25 cellular contexts compared by ENCODE assay signal in the genomic region with DNA sequence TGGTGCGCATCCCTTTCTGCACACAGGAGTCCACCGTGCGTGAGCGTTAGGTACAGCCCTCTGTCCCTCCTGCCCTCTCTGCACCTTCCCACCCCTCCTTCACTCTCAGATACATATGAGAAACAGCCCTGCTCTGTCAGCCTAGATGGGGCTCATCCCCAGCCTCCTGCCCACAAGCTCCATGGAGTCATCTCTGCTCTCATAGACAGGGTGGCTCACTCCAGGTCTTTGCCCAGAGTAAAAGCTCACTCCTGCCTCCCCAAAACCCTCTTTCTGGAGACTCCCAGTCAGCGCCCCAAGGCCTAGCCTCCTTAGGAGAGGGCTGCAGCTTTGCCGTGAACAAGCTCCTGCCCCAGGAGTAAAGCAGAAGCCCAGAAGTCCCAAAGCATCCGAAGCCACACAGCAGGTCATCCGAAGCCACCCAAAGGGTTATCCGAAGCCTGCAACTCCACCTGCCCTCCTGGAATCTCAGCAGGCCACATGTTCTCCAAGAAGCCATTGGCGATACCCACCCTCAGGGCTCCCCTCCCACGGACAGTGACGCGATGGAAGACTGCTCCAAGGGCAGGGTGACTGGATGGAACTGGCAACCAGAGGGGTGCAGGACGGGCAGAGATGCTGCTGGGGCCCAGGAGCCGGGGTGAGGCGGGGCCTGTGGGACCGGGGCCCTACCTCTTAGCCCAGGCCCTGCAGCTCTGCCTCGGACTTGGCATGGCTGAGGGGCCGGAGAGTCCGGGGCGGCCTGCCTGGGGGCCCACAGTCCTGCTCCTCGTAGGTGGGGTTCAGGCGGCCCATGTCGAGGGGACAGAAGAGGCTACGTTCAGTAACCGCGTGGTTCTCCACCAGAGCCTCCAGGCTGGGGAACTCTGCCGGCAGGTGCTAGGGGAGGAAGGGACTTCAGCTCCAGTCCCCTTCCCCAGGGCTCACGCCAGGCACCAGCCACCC. TPM values are rescaled to one million over a fixed set of nuclear protein-coding genes. Genes with fewer than 3 reads are reported as not detected.
A peak's percentile ranks its signal among the peaks of the same experiment; 100 is the strongest.
DNase-seq lines count a peak whose midpoint lies in the region; ATAC-seq and TF ChIP-seq lines count a peak whose summit lies in the region.
"Had no signal": no experiment of that assay in that cellular context is flagged by ENCODE, and none has a peak within 500 bp of the region (broad histone marks: within the 10 kb centered on the region; RNA-seq: fewer than 3 reads in every experiment).

No MANE protein-coding gene starts in this region.

- peak; percentile 11 for DNase-seq in natural killer cell
- no peak for DNase-seq in natural killer cell treated with Interleukin-12 subunit alpha and Interleukin-12 subunit beta and Interleukin-15 and Interleukin-18, amount 100 ng/mL, for 72 hours (ENCODE audit: low spot score)
- DNase-seq in endothelial cell (ENCODE audit: low spot score) = peak; percentile 3
- DNase-seq in sciatic nerve (ENCODE audit: low spot score) = peak; percentile 53
- DNase-seq in SHP77 treated with DMSO at 0.1 percent for 48 hours (lab: John Stamatoyannopoulos, UW) = no peak
- no peak for DNase-seq in SK-N-DZ (ENCODE audit: low spot score)
- DNase-seq: activated CD4-positive, alpha-beta T cell treated with anti-CD3 and anti-CD28 coated beads for 36 hours; activated naive CD4-positive, alpha-beta T cell treated with anti-CD3 and anti-CD28 coated beads for 36 hours; activated T-cell treated with anti-CD3 and anti-CD28 coated beads for 4 hours; amygdala; DND-41; effector memory CD4-positive, alpha-beta T cell; foreskin fibroblast; mesenchymal stem cell; NCI-H1417 treated with DMSO at 0.1 percent for 48 hours; NCI-H2081 treated with DMSO at 0.1 percent for 48 hours; NCI-H446; nucleus accumbens; RPMI8226; stimulated activated CD8-positive, alpha-beta memory T cell treated with anti-CD3 and anti-CD28 coated beads, Interleukin-4, amount 100 ng/mL, for 48 hours; stomach had no signal

- H3K27me3 Mint-ChIP-seq in natural killer cell (ENCODE audit: low read depth in 2 of 2) (peaks cover 7 to 10% of the 10 kb centered on the region in 2 donors), endothelial cell (ENCODE audit: unreplicated experiment) (peaks cover 29% of the 10 kb centered on the region)
- peaks cover 9 to 15% of the 10 kb centered on the region in 2 donors for H3K27me3 Mint-ChIP-seq in natural killer cell treated with Interleukin-12 subunit alpha and Interleukin-12 subunit beta and Interleukin-15 and Interleukin-18, amount 100 ng/mL, for 72 hours

- H3K4me3 Mint-ChIP-seq in natural killer cell (no peak overlapping the region), endothelial cell (ENCODE audit: unreplicated experiment) (no peak overlapping the region)
- H3K4me3 Mint-ChIP-seq in natural killer cell treated with Interleukin-12 subunit alpha and Interleukin-12 subunit beta and Interleukin-15 and Interleukin-18, amount 100 ng/mL, for 72 hours = no peak overlapping the region
- H3K4me3 Mint-ChIP-seq: activated CD4-positive, alpha-beta T cell treated with anti-CD3 and anti-CD28 coated beads for 36 hours; activated naive CD4-positive, alpha-beta T cell treated with anti-CD3 and anti-CD28 coated beads for 36 hours had no signal

- intact Hi-C loops in natural killer cell (cut with micrococcal nuclease) = no loop called here
- intact Hi-C loops in sciatic nerve (cut with DNase I) = no loop called here

- peaks cover 5 to 9% of the 10 kb centered on the region in 2 donors for H3K4me1 Mint-ChIP-seq in natural killer cell
- H3K4me1 Mint-ChIP-seq in natural killer cell treated with Interleukin-12 subunit alpha and Interleukin-12 subunit beta and Interleukin-15 and Interleukin-18, amount 100 ng/mL, for 72 hours (ENCODE audit: low read depth in 2 of 2) = peaks cover 2 to 8% of the 10 kb centered on the region in 2 donors
- H3K4me1 Mint-ChIP-seq in endothelial cell (ENCODE audit: unreplicated experiment) = peaks cover 7% of the 10 kb centered on the region

- TF ChIP-seq CTCF in natural killer cell (IDR thresholded peaks at IDR 0.05) = no peak
- TF ChIP-seq CTCF in endothelial cell (IDR thresholded peaks at IDR 0.05; ENCODE audit: unreplicated experiment) = no peak

- no peaks in the 10 kb centered on the region for H3K36me3 Mint-ChIP-seq in natural killer cell
- H3K36me3 Mint-ChIP-seq in natural killer cell treated with Interleukin-12 subunit alpha and Interleukin-12 subunit beta and Interleukin-15 and Interleukin-18, amount 100 ng/mL, for 72 hours = no peaks in the 10 kb centered on the region
- peaks cover 3% of the 10 kb centered on the region for H3K36me3 Mint-ChIP-seq in endothelial cell (ENCODE audit: low read depth, unreplicated experiment)

- H3K27ac Mint-ChIP-seq in natural killer cell (no peak overlapping the region), endothelial cell (ENCODE audit: unreplicated experiment) (no peak overlapping the region)
- H3K27ac Mint-ChIP-seq in natural killer cell treated with Interleukin-12 subunit alpha and Interleukin-12 subunit beta and Interleukin-15 and Interleukin-18, amount 100 ng/mL, for 72 hours = no peak overlapping the region
- H3K27ac Mint-ChIP-seq: activated CD4-positive, alpha-beta T cell treated with anti-CD3 and anti-CD28 coated beads for 36 hours; activated naive CD4-positive, alpha-beta T cell treated with anti-CD3 and anti-CD28 coated beads for 36 hours had no signal

- ATAC-seq in natural killer cell (no peak), sciatic nerve (no peak), GM21515 (IDR thresholded peaks at IDR 0.05; ENCODE audit: unreplicated experiment) (no peak)
- ATAC-seq in natural killer cell treated with Interleukin-12 subunit alpha and Interleukin-12 subunit beta and Interleukin-15 and Interleukin-18, amount 100 ng/mL, for 72 hours = no peak
- ATAC-seq: activated CD4-positive, alpha-beta T cell treated with anti-CD3 and anti-CD28 coated beads for 36 hours; esophagus mucosa; heart left ventricle had no signal

- no peaks in the 10 kb centered on the region for H3K9me3 Mint-ChIP-seq in natural killer cell
- H3K9me3 Mint-ChIP-seq in natural killer cell treated with Interleukin-12 subunit alpha and Interleukin-12 subunit beta and Interleukin-15 and Interleukin-18, amount 100 ng/mL, for 72 hours = no peaks in the 10 kb centered on the region
- no peaks in the 10 kb centered on the region for H3K9me3 Mint-ChIP-seq in endothelial cell (ENCODE audit: unreplicated experiment)
- H3K9me3 Mint-ChIP-seq: activated naive CD4-positive, alpha-beta T cell treated with anti-CD3 and anti-CD28 coated beads for 36 hours had no signal

RNA-seq across cellular contexts. Expression of a gene that starts 3.6 kb away (rescaled TPM):
- total RNA-seq in natural killer cell (not detected), endothelial cell (ENCODE audit: unreplicated experiment) (1.8 TPM), sciatic nerve (2.4 TPM)
- total RNA-seq in natural killer cell treated with Interleukin-12 subunit alpha and Interleukin-12 subunit beta and Interleukin-15 and Interleukin-18, amount 100 ng/mL, for 72 hours = not detected
- 2.3 and 3.8 TPM in 2 replicates for polyA plus RNA-seq in SK-N-DZ (2014; cell fraction: cytosol; rRNA removed)
- polyA plus RNA-seq in SK-N-DZ (2014; cell fraction: nucleus; rRNA removed) = 6.4 and 8.6 TPM in 2 replicates
- total RNA-seq: activated naive CD4-positive, alpha-beta T cell treated with anti-CD3 and anti-CD28 coated beads for 36 hours had no signal

RNA-seq across cellular contexts. Expression of a gene that starts 11.1 kb away (rescaled TPM):
- total RNA-seq in natural killer cell (not detected), endothelial cell (ENCODE audit: unreplicated experiment) (0.26 TPM), sciatic nerve (not detected)
- total RNA-seq in natural killer cell treated with Interleukin-12 subunit alpha and Interleukin-12 subunit beta and Interleukin-15 and Interleukin-18, amount 100 ng/mL, for 72 hours = under 1 TPM; 0.14 to 0.19 TPM
- polyA plus RNA-seq in SK-N-DZ (2014; cell fraction: cytosol; rRNA removed) = 13.2 and 13.9 TPM in 2 replicates
- 54.1 and 58.3 TPM in 2 replicates for polyA plus RNA-seq in SK-N-DZ (2014; cell fraction: nucleus; rRNA removed)
- total RNA-seq: tibial nerve had no signal

Comparison
In these comparisons a context has a peak if more than half of its experiments do, and no peak if none do; other contexts are left out.
1. DNase-seq: peak in natural killer cell (single experiment), endothelial cell (single experiment) and sciatic nerve (single experiment); none in natural killer cell treated with Interleukin-12 subunit alpha and Interleukin-12 subunit beta and Interleukin-15 and Interleukin-18, amount 100 ng/mL, for 72 hours (single experiment), SHP77 treated with DMSO at 0.1 percent for 48 hours (single experiment) and SK-N-DZ (single experiment).